11 cellular contexts compared by ENCODE assay signal in genomic region chr14:100827751-100828447, GRCh38. TPM values are rescaled to one million over a fixed set of nuclear protein-coding genes. Genes with fewer than 3 reads are reported as not detected.
DNase-seq lines count a peak whose midpoint lies in the region; ATAC-seq and TF ChIP-seq lines count a peak whose summit lies in the region.
"Had no signal": no experiment of that assay in that cellular context is flagged by ENCODE, and none has a peak within 500 bp of the region (broad histone marks: within the 10 kb centered on the region; RNA-seq: fewer than 3 reads in every experiment).

No MANE protein-coding gene starts in this region.

- 100% methylated on average over 1 of the region's 43 CpGs for WGBS in mesendoderm (ENCODE audit: extremely low coverage, insufficient coverage, low lambda C conversion rate)

- H3K27ac ChIP-seq in osteoblast (ENCODE audit: low read depth, low read length) (peak overlapping the region; percentile 85), mesendoderm (ENCODE audit: low read depth, low read length) (no peak overlapping the region)

- H3K9ac ChIP-seq in mesendoderm (ENCODE audit: low read length), result no peak overlapping the region

- no peak overlapping the region for H2BK5ac ChIP-seq in mesendoderm (ENCODE audit: low read length)

- peak; percentile 57 for TF ChIP-seq CTCF in epithelial cell of proximal tubule (conservative IDR thresholded peaks at IDR 0.05; ENCODE audit: low read depth, low read length)
- peak; percentile 55 for TF ChIP-seq CTCF in osteoblast (IDR thresholded peaks at IDR 0.05; ENCODE audit: extremely low read depth, low read depth, low read length)

- no peak overlapping the region for H2BK15ac ChIP-seq in mesendoderm (replicated peaks; ENCODE audit: low read depth)

- H3K27me3 ChIP-seq in osteoblast (ENCODE audit: insufficient read depth, low read length) (peaks cover 3% of the 10 kb centered on the region), mesendoderm (ENCODE audit: insufficient read depth, low read length, poor library complexity) (no peaks in the 10 kb centered on the region)

- H3K4me2 ChIP-seq in osteoblast (ENCODE audit: insufficient read depth, low read length), result peak overlapping the region; percentile 73
- no peak overlapping the region for H3K4me2 ChIP-seq in mesendoderm (ENCODE audit: low read length)

- H2AFZ ChIP-seq in osteoblast (ENCODE audit: low read length), result no peak overlapping the region

- no peak overlapping the region for H3K56ac ChIP-seq in mesendoderm (ENCODE audit: low read length)

- no peak overlapping the region for H2BK120ac ChIP-seq in mesendoderm (ENCODE audit: low read depth, low read length)

- H4K20me1 ChIP-seq in osteoblast (ENCODE audit: insufficient read depth, low read length), result peaks cover 32% of the 10 kb centered on the region

- no peak overlapping the region for H3K18ac ChIP-seq in mesendoderm (ENCODE audit: low read length)

- peaks cover 43% of the 10 kb centered on the region for H3K36me3 ChIP-seq in osteoblast (ENCODE audit: insufficient read depth, low read length)
- H3K36me3 ChIP-seq in mesendoderm (ENCODE audit: control insufficient read depth, insufficient read depth, low read length), result no peaks in the 10 kb centered on the region

- no peak for ATAC-seq in HG02981 (IDR thresholded peaks at IDR 0.05; ENCODE audit: unreplicated experiment)
- ATAC-seq: natural killer cell treated with Interleukin-12 subunit alpha and Interleukin-12 subunit beta and Interleukin-15 and Interleukin-18, amount 100 ng/mL, for 72 hours; stimulated activated naive B cell treated with anti-CD40 and anti-IgM and Interleukin-4, amounts not matched to agents 10 μg/mL and 1 μg/mL and 100 μg/mL, for 72 hours had no signal

- DNase-seq in Ammon's horn (ENCODE audit: low spot score), result peak; percentile 40
- DNase-seq in NCI-H226, result peak; percentile 41
- DNase-seq in epithelial cell of proximal tubule (ENCODE audit: low read depth), result no peak
- peak; percentile 90 for DNase-seq in osteoblast (ENCODE audit: insufficient read length, low spot score, missing footprints)
- DNase-seq in activated effector memory CD4-positive, alpha-beta T cell treated with anti-CD3 and anti-CD28 coated beads, Interleukin-2, amount 50 U/mL, for 16 hours, result no peak
- no peak for DNase-seq in mesendoderm
- no peak for DNase-seq in activated gamma-delta T cell (lab: John Stamatoyannopoulos, UW)
- DNase-seq: NCI-H1105; stimulated activated naive B cell treated with anti-CD40 and anti-IgM and Interleukin-4, amounts not matched to agents 10 μg/mL and 1 μg/mL and 100 μg/mL, for 72 hours had no signal

- H4K5ac ChIP-seq in mesendoderm (ENCODE audit: low read length), result no peak overlapping the region

- no peaks in the 10 kb centered on the region for H3K9me3 ChIP-seq in osteoblast (ENCODE audit: low read depth, low read length)

- H2AK5ac ChIP-seq in mesendoderm (ENCODE audit: low read length), result no peak overlapping the region

- no peak overlapping the region for H3K4ac ChIP-seq in mesendoderm (ENCODE audit: low read depth, low read length)

- no peak overlapping the region for H3K4me3 ChIP-seq in epithelial cell of proximal tubule (ENCODE audit: low read depth, low read length)
- peak overlapping the region; percentile 90 for H3K4me3 ChIP-seq in osteoblast (ENCODE audit: insufficient read depth, low read length)
- no peak overlapping the region for H3K4me3 ChIP-seq in mesendoderm (ENCODE audit: low read length)

- H3K23ac ChIP-seq in mesendoderm (ENCODE audit: low read length), result no peak overlapping the region

- no peak overlapping the region for H4K8ac ChIP-seq in mesendoderm (ENCODE audit: low read depth, low read length)

- H3K4me1 ChIP-seq in osteoblast (ENCODE audit: insufficient read depth, low read length) (peaks cover 11% of the 10 kb centered on the region), mesendoderm (ENCODE audit: control insufficient read depth, low read depth, low read length) (peaks cover 15% of the 10 kb centered on the region)

- H3K79me1 ChIP-seq in mesendoderm (ENCODE audit: low read length), result no peaks in the 10 kb centered on the region

- H3K79me2 ChIP-seq in osteoblast (ENCODE audit: insufficient read depth, low read length) (peaks cover 68% of the 10 kb centered on the region), mesendoderm (ENCODE audit: control insufficient read depth, insufficient read depth, low read length) (no peaks in the 10 kb centered on the region)

RNA-seq across cellular contexts. Expression of gene MEG3, which starts 2.0 kb away (rescaled TPM):
- total RNA-seq in epithelial cell of proximal tubule, result 7.2 and 26.0 TPM in 2 replicates
- total RNA-seq in osteoblast, result 200 and 269 TPM in 2 replicates
- polyA plus RNA-seq in mesendoderm (2013, experiment 1 of 2), result 0.55 TPM
- polyA plus RNA-seq in mesendoderm (2013, experiment 2 of 2), result 0.41 TPM
- total RNA-seq: natural killer cell treated with Interleukin-12 subunit alpha and Interleukin-12 subunit beta and Interleukin-15 and Interleukin-18, amount 100 ng/mL, for 72 hours had no signal

Comparison
In these comparisons a context has a peak if more than half of its experiments do, and no peak if none do; other contexts are left out.
1. DNase-seq: peak in Ammon's horn (single experiment), NCI-H226 (single experiment) and osteoblast (single experiment); none in epithelial cell of proximal tubule (single experiment), activated effector memory CD4-positive, alpha-beta T cell treated with anti-CD3 and anti-CD28 coated beads, Interleukin-2, amount 50 U/mL, for 16 hours (single experiment), mesendoderm (single experiment) and activated gamma-delta T cell (single experiment).